ENCODE assay signal across 8 cellular contexts in the genomic region with DNA sequence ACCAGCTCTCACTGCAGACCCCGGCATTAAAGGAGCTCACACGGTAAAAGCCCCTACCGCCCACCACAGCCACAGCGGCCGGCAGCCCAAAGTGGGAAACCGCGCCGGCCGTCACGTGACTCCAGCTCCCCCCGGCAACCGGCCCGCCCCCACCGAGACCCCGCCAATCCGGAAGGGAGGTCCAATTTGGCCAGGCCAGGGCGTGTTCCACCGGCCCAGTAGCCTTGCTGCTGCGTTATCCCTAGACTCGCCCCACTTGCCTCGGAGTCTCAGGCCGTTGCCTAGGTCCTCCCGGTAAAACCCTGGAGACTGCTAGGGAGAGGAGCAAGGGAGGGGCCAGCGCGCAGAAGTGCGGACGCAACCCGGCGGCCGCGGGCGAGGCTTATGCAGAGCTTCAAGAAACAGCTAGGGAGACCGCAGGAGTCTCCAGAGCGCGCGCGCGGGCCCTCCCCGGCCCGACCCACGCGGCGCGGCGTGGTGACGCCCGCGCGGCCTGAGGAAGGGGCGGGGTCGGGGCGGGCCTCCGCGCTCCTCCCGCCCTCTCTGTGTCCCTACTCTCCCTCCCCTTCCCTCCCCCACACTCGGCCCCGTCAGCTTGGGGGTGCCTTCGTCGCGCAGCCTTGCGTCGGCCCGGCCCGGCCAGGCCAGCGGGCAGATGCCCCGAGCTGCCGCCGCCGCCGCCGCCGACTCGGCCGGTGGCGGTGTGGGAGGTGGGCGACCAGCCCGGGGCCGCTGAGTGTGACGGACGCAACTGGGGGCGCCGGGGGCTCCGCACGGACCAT. TPM values are rescaled to one million over a fixed set of nuclear protein-coding genes. Genes with fewer than 3 reads are reported as not detected.
DNase-seq lines count a peak whose midpoint lies in the region; ATAC-seq, FAIRE-seq and TF ChIP-seq lines count a peak whose summit lies in the region.

A gene with protein sequence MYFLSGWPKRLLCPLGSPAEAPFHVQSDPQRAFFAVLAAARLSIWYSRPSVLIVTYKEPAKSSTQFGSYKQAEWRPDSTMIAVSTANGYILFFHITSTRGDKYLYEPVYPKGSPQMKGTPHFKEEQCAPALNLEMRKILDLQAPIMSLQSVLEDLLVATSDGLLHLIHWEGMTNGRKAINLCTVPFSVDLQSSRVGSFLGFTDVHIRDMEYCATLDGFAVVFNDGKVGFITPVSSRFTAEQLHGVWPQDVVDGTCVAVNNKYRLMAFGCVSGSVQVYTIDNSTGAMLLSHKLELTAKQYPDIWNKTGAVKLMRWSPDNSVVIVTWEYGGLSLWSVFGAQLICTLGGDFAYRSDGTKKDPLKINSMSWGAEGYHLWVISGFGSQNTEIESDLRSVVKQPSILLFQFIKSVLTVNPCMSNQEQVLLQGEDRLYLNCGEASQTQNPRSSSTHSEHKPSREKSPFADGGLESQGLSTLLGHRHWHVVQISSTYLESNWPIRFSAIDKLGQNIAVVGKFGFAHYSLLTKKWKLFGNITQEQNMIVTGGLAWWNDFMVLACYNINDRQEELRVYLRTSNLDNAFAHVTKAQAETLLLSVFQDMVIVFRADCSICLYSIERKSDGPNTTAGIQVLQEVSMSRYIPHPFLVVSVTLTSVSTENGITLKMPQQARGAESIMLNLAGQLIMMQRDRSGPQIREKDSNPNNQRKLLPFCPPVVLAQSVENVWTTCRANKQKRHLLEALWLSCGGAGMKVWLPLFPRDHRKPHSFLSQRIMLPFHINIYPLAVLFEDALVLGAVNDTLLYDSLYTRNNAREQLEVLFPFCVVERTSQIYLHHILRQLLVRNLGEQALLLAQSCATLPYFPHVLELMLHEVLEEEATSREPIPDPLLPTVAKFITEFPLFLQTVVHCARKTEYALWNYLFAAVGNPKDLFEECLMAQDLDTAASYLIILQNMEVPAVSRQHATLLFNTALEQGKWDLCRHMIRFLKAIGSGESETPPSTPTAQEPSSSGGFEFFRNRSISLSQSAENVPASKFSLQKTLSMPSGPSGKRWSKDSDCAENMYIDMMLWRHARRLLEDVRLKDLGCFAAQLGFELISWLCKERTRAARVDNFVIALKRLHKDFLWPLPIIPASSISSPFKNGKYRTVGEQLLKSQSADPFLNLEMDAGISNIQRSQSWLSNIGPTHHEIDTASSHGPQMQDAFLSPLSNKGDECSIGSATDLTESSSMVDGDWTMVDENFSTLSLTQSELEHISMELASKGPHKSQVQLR (N-terminal part only) (plus strand): TSS at position 578 of the 782 bp plus-strand sequence. CDS start 203 bp downstream, at position 781.

- H3K4me1 Mint-ChIP-seq in type B pancreatic cell (ENCODE audit: unreplicated experiment), result peaks cover 18% of the 10 kb centered on the region

- intact Hi-C loops in T-helper 1 cell treated with Interleukin-12 subunit alpha and Interleukin-12 subunit beta and Interleukin-4 antibody, amounts not matched to agents 30 ng/mL and 1 ng/mL, for 36 hours (cut with micrococcal nuclease), result loop anchor here (1.0 to 5.0 kb wide), 14 partner anchors 42 to 1128 kb away; a partner anchor contains a TSS
- intact Hi-C loops in heart right ventricle (cut with DNase I) (loop anchor here in 2 of 10 donors (5.0 to 10.0 kb wide), 2 partner anchors 206 to 641 kb away; a partner anchor contains a TSS), posterior cingulate gyrus (cut with DNase I) (loop anchor here (2.0 to 10.0 kb wide), 2 partner anchors 644 to 954 kb away; a partner anchor contains a TSS)

- no peaks in the 10 kb centered on the region for H3K27me3 Mint-ChIP-seq in type B pancreatic cell

- peak; percentile 95 for TF ChIP-seq POLR2A in GM12892 (IDR thresholded peaks at IDR 0.05; ENCODE audit: low read depth, low read length)

- H3K27ac ChIP-seq in heart right ventricle, result peak within 1 kb of the TSS; percentile 94 to 100 (median 97)

- H3K36me3 Mint-ChIP-seq in type B pancreatic cell, result peaks cover 10% of the 10 kb centered on the region

- H3K4me1 ChIP-seq in heart right ventricle, result peaks cover 0 to 77% (median 47%) of the 10 kb centered on the region in 9 donors

- H3K9me3 Mint-ChIP-seq in type B pancreatic cell, result no peaks in the 10 kb centered on the region

- peak in 5 of 9 donors; percentile 5 to 26 (median 22) for TF ChIP-seq CTCF in heart right ventricle (IDR thresholded peaks at IDR 0.05)
- peak; percentile 30 for TF ChIP-seq CTCF in type B pancreatic cell (conservative IDR thresholded peaks at IDR 0.05)

- ATAC-seq in HG02763 (IDR thresholded peaks at IDR 0.05; ENCODE audit: unreplicated experiment) (peak; percentile 55), heart right ventricle (peak; percentile 93 to 98 (median 96))

- H3K9me3 ChIP-seq in heart right ventricle, result no peaks in the 10 kb centered on the region

- H3K4me3 ChIP-seq in heart right ventricle, result peak within 1 kb of the TSS; percentile 89 to 100 (median 94)

- 0 to 1% methylated on average over 69 to 84 of the region's 84 CpGs for WGBS in heart right ventricle, 2 donors

- peak within 1 kb of the TSS; percentile 96 for H3K27ac Mint-ChIP-seq in type B pancreatic cell

- no peaks in the 10 kb centered on the region for H3K27me3 ChIP-seq in heart right ventricle

- FAIRE-seq in GM12892 (lab: Jason Lieb, UNC), result peak; percentile 98

- peak; percentile 79 for DNase-seq in GM12892 (ENCODE audit: insufficient read length)
- peak; percentile 25 for DNase-seq in NCI-H1417 treated with DMSO at 0.1 percent for 48 hours (lab: John Stamatoyannopoulos, UW)
- peak; percentile 92 for DNase-seq in amniotic epithelial cell (ENCODE audit: low read depth)
- peak; percentile 92 to 93 for DNase-seq in heart right ventricle
- peak; percentile 81 to 98 (median 88) for DNase-seq in posterior cingulate gyrus
- peak; percentile 90 for DNase-seq in type B pancreatic cell (ENCODE audit: extremely low spot score, unreplicated experiment)

- no peaks in the 10 kb centered on the region for H3K36me3 ChIP-seq in heart right ventricle

- peak within 1 kb of the TSS; percentile 98 for H3K4me3 Mint-ChIP-seq in type B pancreatic cell

RNA-seq across cellular contexts. Expression of the gene that starts here (rescaled TPM):
- 16.8 TPM for polyA plus RNA-seq in GM12892 (2012; ENCODE audit: missing spikeins)
- 20.4 and 21.5 TPM in 2 replicates for total RNA-seq in T-helper 1 cell treated with Interleukin-12 subunit alpha and Interleukin-12 subunit beta and Interleukin-4 antibody, amounts not matched to agents 30 ng/mL and 1 ng/mL, for 36 hours
- total RNA-seq in heart right ventricle, result 10 to 100 TPM in 2 of 10 donors, 1 to 10 TPM in 8; 7.8 to 13.8 (median 8.5) TPM
- polyA plus RNA-seq in heart right ventricle, result 1 to 10 TPM; 2.5 to 3.7 TPM
- total RNA-seq in type B pancreatic cell (ENCODE audit: low replicate concordance), result 25.1 and 26.6 TPM in 2 replicates

Comparison
In these comparisons a context has a peak if more than half of its experiments do, and no peak if none do; other contexts are left out.
1. Peak in every context shown above with its lines: DNase-seq, ATAC-seq, H3K4me3 ChIP-seq and H3K27ac ChIP-seq.
2. DNase-seq: peak in every context shown above with its lines; median percentile 92 in heart right ventricle; 92 in amniotic epithelial cell; 90 in type B pancreatic cell; 88 in posterior cingulate gyrus; 79 in GM12892; 25 in NCI-H1417 treated with DMSO at 0.1 percent for 48 hours.